30 cellular contexts compared by ENCODE assay signal in genomic region chr2:155381446-155381845, GRCh38.
"Had no signal": no experiment of that assay in that cellular context is flagged by ENCODE, and none has a peak within 500 bp of the region (broad histone marks: within the 10 kb centered on the region; RNA-seq: fewer than 3 reads in every experiment).

No MANE protein-coding gene starts in this region.

- DNase-seq: activated B cell treated with CpG ODN at 0.5 μM for 24 hours; activated CD4-positive, alpha-beta T cell treated with anti-CD3 and anti-CD28 coated beads for 48 hours; activated CD4-positive, alpha-beta T cell treated with anti-CD3 and anti-CD28 coated beads, Interleukin-2, amount 50 U/mL, for 1 hour; activated CD4-positive, alpha-beta T cell treated with anti-CD3 and anti-CD28 coated beads, Interleukin-2, amount 50 U/mL, for 48 hours; activated CD8-positive, alpha-beta memory T cell treated with anti-CD3 and anti-CD28 coated beads for 24 hours; activated CD8-positive, alpha-beta T cell treated with anti-CD3 and anti-CD28 coated beads for 36 hours; activated effector memory CD4-positive, alpha-beta T cell treated with Interleukin-2 at 50 U/mL for 16 hours; activated gamma-delta T cell treated with Interleukin-2 at 50 U/mL for 16 hours; activated naive CD4-positive, alpha-beta T cell treated with anti-CD3 and anti-CD28 coated beads, Interleukin-2, amount 50 U/mL, for 16 hours; activated naive CD4-positive, alpha-beta T cell treated with Interleukin-2 at 50 U/mL for 16 hours; activated T-cell treated with anti-CD3 and anti-CD28 coated beads, Interleukin-2, amount 50 U/mL, for 4 hours; adrenal gland; amygdala; central memory CD4-positive, alpha-beta T cell; cerebellar nuclear complex; colonic mucosa; effector CD8-positive, alpha-beta T cell; foreskin fibroblast; head of caudate nucleus; hippocampal formation; T1000; WERI-Rb-1 had no signal

- FAIRE-seq: endometrium, frontal cortex had no signal

- H3K27me3 ChIP-seq: adrenal gland, ascending aorta, breast epithelium, cardiac muscle cell, colonic mucosa had no signal

- ATAC-seq: activated CD4-positive, CD25-positive, alpha-beta regulatory T cell treated with anti-CD3 and anti-CD28 coated beads, Interleukin-2, amount 50 U/mL, for 24 hours; activated CD8-positive, alpha-beta T cell treated with anti-CD3 and anti-CD28 coated beads for 36 hours; activated T-cell treated with anti-CD3 and anti-CD28 coated beads, Interleukin-2, amount 50 U/mL, for 4 hours; activated T-helper 17 cell treated with anti-CD3 and anti-CD28 coated beads, Interleukin-2, amount 50 U/mL, for 72 hours; esophagus mucosa had no signal

- H3K4me1 ChIP-seq: adrenal gland, ascending aorta, breast epithelium, colonic mucosa had no signal

- H3K36me3 ChIP-seq: adrenal gland, ascending aorta, breast epithelium, cardiac muscle cell, colonic mucosa, WERI-Rb-1 had no signal

- H3K4me3 ChIP-seq: adrenal gland, ascending aorta, breast epithelium, cardiac muscle cell, colonic mucosa had no signal

- H3K9me3 ChIP-seq: adrenal gland, ascending aorta, breast epithelium, colonic mucosa had no signal
